8 cellular contexts compared by ENCODE assay signal in genomic region chr19:49818691-49819331, GRCh38. TPM values are rescaled to one million over a fixed set of nuclear protein-coding genes. Genes with fewer than 3 reads are reported as not detected.
DNase-seq lines count a peak whose midpoint lies in the region; ATAC-seq, FAIRE-seq and TF ChIP-seq lines count a peak whose summit lies in the region.

No MANE protein-coding gene starts in this region.

- H3K4me1 ChIP-seq in muscle layer of colon (ENCODE audit: insufficient read depth, low read length), result peaks cover 13% of the 10 kb centered on the region

- ATAC-seq in GM19351 (IDR thresholded peaks at IDR 0.05; ENCODE audit: unreplicated experiment), result no peak

- H3K27me3 ChIP-seq in bronchial epithelial cell (ENCODE audit: control insufficient read depth, insufficient read depth, low read length) (no peaks in the 10 kb centered on the region), muscle layer of colon (ENCODE audit: control insufficient read depth in 1 of 2, insufficient read depth in 2 of 2, low read length in 2 of 2) (no peaks in the 10 kb centered on the region)

- H3K36me3 ChIP-seq in bronchial epithelial cell (ENCODE audit: control insufficient read depth, insufficient read depth, low read length) (peaks cover 10% of the 10 kb centered on the region), muscle layer of colon (ENCODE audit: insufficient read depth, low read length) (peaks cover 10% of the 10 kb centered on the region)

- peak overlapping the region; percentile 54 for H3K9ac ChIP-seq in muscle layer of colon (ENCODE audit: low read length)

- no peak for TF ChIP-seq CTCF in AG10803 (conservative IDR thresholded peaks at IDR 0.05; ENCODE audit: low read length)
- no peak for TF ChIP-seq CTCF in bronchial epithelial cell (IDR thresholded peaks at IDR 0.05; ENCODE audit: insufficient read depth, low read length, severe bottlenecking)

- no peaks in the 10 kb centered on the region for H3K9me3 Mint-ChIP-seq in IgD-negative memory B cell

- peaks cover 21 to 34% (median 22%) of the 10 kb centered on the region in 3 donors for H3K4me1 Mint-ChIP-seq in IgD-negative memory B cell

- H3K27ac ChIP-seq in muscle layer of colon (ENCODE audit: low read depth, low read length), result peak overlapping the region; percentile 96

- peak overlapping the region; percentile 99 to 100 (median 99) for H3K27ac Mint-ChIP-seq in IgD-negative memory B cell

- H3K9me3 ChIP-seq in muscle layer of colon (ENCODE audit: low read length), result no peaks in the 10 kb centered on the region

- H3K4me3 ChIP-seq in AG10803 (ENCODE audit: low read length) (peak overlapping the region; percentile 99), bronchial epithelial cell (ENCODE audit: low read depth, low read length) (peak overlapping the region; percentile 63), muscle layer of colon (ENCODE audit: low read depth in 1 of 2, low read length in 2 of 2) (peak overlapping the region; percentile 96 to 98)

- no peak for FAIRE-seq in bronchial epithelial cell (lab: Jason Lieb, UNC)
- no peak for FAIRE-seq in GM19239 (lab: Jason Lieb, UNC)

- no peaks in the 10 kb centered on the region for H3K27me3 Mint-ChIP-seq in IgD-negative memory B cell

- H3K36me3 Mint-ChIP-seq in IgD-negative memory B cell, result peaks cover 5% of the 10 kb centered on the region

- H3K4me3 Mint-ChIP-seq in IgD-negative memory B cell, result peak overlapping the region; percentile 95 to 99 (median 99)

- DNase-seq in AG10803 (ENCODE audit: low read depth) (no peak), bronchial epithelial cell (ENCODE audit: low read depth) (no peak), GM19239 (ENCODE audit: insufficient read length, low spot score) (no peak)
- no peak for DNase-seq in effector CD8-positive, alpha-beta T cell (lab: John Stamatoyannopoulos, UW)
- no peak for DNase-seq in activated CD8-positive, alpha-beta memory T cell treated with anti-CD3 and anti-CD28 coated beads, Interleukin-2, amount 50 U/mL, for 48 hours

RNA-seq across cellular contexts. Expression of gene MED25, which starts 0.7 kb away (rescaled TPM):
- 54.7 TPM for polyA plus RNA-seq in IgD-negative memory B cell
- total RNA-seq in bronchial epithelial cell, result 8.2 and 10.2 TPM in 2 replicates

RNA-seq across cellular contexts. Expression of gene FUZ, which starts 5.7 kb away (rescaled TPM):
- 6.6 TPM for polyA plus RNA-seq in IgD-negative memory B cell
- 12.1 and 13.2 TPM in 2 replicates for total RNA-seq in bronchial epithelial cell

RNA-seq across cellular contexts. Expression of gene PTOV1, which starts 32.1 kb away (rescaled TPM):
- polyA plus RNA-seq in IgD-negative memory B cell, result 45.0 TPM
- 20.5 and 23.6 TPM in 2 replicates for total RNA-seq in bronchial epithelial cell

RNA-seq across cellular contexts. Expression of gene PNKP, which starts 48.6 kb away (rescaled TPM):
- polyA plus RNA-seq in IgD-negative memory B cell, result 56.3 TPM
- total RNA-seq in bronchial epithelial cell, result 26.8 and 37.9 TPM in 2 replicates

RNA-seq across cellular contexts. Expression of gene AP2A1, which starts 52.0 kb away (rescaled TPM):
- polyA plus RNA-seq in IgD-negative memory B cell, result 6.5 TPM
- total RNA-seq in bronchial epithelial cell, result 25.5 and 33.5 TPM in 2 replicates
